ENCODE assay signal across 27 cellular contexts in the genomic region with DNA sequence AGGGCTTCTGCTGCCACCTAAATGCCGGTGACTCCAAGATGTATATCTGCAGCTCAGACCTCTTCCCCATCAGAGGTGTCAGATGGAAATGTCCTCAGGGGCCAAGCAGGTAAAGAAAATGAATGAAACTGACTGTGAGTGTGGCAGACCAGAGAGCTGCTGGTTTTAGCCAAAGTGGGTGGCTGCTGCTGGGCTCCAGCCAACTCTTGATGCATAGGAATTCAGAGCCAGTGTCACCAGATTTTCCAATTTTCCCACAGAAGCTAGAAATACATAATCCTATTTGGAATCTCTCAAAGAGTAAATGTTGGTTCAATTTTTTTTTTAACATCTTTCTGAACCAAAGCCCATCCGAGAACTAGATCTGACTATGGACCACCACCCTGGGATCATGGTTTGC.
"Had no signal": no experiment of that assay in that cellular context is flagged by ENCODE, and none has a peak within 500 bp of the region (broad histone marks: within the 10 kb centered on the region; RNA-seq: fewer than 3 reads in every experiment).

No MANE protein-coding gene starts in this region.

- H3K27ac Mint-ChIP-seq: effector memory CD8-positive, alpha-beta T cell; memory B cell; naive thymus-derived CD4-positive, alpha-beta T cell; nephron; neural progenitor cell; progenitor cell of endocrine pancreas had no signal

- H3K36me3 ChIP-seq: gastroesophageal sphincter, heart left ventricle, neural progenitor cell, right atrium auricular region, thoracic aorta, tibial nerve, upper lobe of left lung had no signal

- ATAC-seq: effector memory CD8-positive, alpha-beta T cell; gastroesophageal sphincter; heart left ventricle; left lobe of liver; naive thymus-derived CD4-positive, alpha-beta T cell; sciatic nerve; stimulated activated naive CD8-positive, alpha-beta T cell treated with anti-CD3 and anti-CD28 coated beads, Interleukin-15, Interleukin-2, amounts not matched to agents 100 U/mL and 50 U/mL, for 24 hours had no signal

- DNase-seq: cortex of kidney; effector memory CD8-positive, alpha-beta T cell; heart left ventricle; kidney; midbrain; naive thymus-derived CD4-positive, alpha-beta T cell; stimulated activated CD4-positive, alpha-beta T cell treated with anti-CD3 and anti-CD28 coated beads, Interleukin-12 subunit alpha, Interleukin-12 subunit beta, amount 100 ng/mL, for 4 hours; stimulated activated CD4-positive, alpha-beta T cell treated with anti-CD3 and anti-CD28 coated beads, Interleukin-1b, Interleukin-23, amount 100 ng/mL, for 48 hours; stimulated activated CD4-positive, alpha-beta T cell treated with anti-CD3 and anti-CD28 coated beads, Interleukin-4, amount 100 ng/mL, for 1 hour; stimulated activated CD8-positive, alpha-beta memory T cell treated with anti-CD3 and anti-CD28 coated beads, Interleukin-4, amount 100 ng/mL, for 48 hours; stimulated activated naive CD8-positive, alpha-beta T cell treated with anti-CD3 and anti-CD28 coated beads, Interleukin-15, Interleukin-2, amounts not matched to agents 100 U/mL and 50 U/mL, for 24 hours; upper lobe of left lung had no signal

- H3K4me3 ChIP-seq: gastroesophageal sphincter, heart left ventricle, hepatocyte, lung, neural progenitor cell, right atrium auricular region, smooth muscle cell, thoracic aorta, tibial nerve, upper lobe of left lung had no signal

- H3K27ac ChIP-seq: foreskin keratinocyte, gastroesophageal sphincter, heart left ventricle, hepatocyte, neural progenitor cell, parathyroid adenoma, right atrium auricular region, thoracic aorta, tibial nerve, upper lobe of left lung had no signal

- H3K4me3 Mint-ChIP-seq: effector memory CD8-positive, alpha-beta T cell; memory B cell; nephron; neural progenitor cell had no signal

- H3K9me3 ChIP-seq: thoracic aorta, upper lobe of left lung had no signal

- H3K36me3 Mint-ChIP-seq: memory B cell had no signal

- H3K4me1 Mint-ChIP-seq: memory B cell; naive thymus-derived CD4-positive, alpha-beta T cell had no signal

- H3K4me1 ChIP-seq: parathyroid adenoma, right atrium auricular region, upper lobe of left lung had no signal
